In the genomic region with DNA sequence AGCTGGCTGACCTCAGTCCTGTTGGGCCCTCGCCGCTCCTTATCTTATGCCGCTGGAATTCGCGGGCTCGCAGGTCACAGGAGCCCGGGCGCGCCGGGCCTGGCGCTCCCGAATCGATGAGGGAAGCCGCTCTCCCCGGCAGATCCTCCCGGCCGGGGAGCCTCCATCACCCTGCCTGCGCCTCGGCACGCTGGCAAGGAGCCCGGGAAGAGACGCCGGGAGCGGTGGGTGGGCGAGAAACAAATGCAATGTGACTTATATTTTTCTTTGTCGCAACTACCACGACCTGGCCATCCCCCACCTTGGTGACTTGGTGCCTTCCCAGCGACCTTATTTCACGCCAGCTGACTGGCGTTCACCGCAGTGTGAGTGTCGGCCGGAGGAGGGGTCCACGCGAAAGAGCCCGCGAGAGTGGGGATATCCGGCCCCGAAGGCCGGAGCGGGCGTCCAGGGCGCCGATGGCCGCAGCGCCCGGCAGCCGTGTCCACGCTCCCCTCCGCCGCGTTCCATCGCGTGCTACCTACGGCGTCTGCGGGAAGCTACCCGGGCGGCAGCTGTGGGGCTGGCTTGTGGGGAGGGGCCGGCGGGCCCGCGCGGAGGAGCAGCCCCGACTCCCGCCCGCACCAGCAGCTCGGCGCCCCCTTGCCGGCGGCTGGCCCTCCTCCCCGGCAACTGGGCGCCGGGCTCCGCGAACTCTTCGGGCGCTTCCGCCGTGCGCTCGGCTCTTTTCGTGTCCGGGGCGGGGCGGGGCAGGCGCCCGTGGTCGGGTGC, we compare ENCODE assay signal across 8 cellular contexts. TPM values are rescaled to one million over a fixed set of nuclear protein-coding genes. Genes with fewer than 3 reads are reported as not detected.
A peak's percentile ranks its signal among the peaks of the same experiment; 100 is the strongest.
DNase-seq lines count a peak whose midpoint lies in the region; ATAC-seq and TF ChIP-seq lines count a peak whose summit lies in the region.

No MANE protein-coding gene starts in this region.

- peak overlapping the region; percentile 82 for H3K4me3 ChIP-seq in NB4 (ENCODE audit: low read depth, low read length)
- H3K4me3 ChIP-seq in SU-DHL-6 (ENCODE audit: insufficient read depth, low read length, poor library complexity, severe bottlenecking): peak overlapping the region; percentile 96
- peak overlapping the region; percentile 74 for H3K4me3 ChIP-seq in parathyroid adenoma (ENCODE audit: low read depth, low read length)
- peak overlapping the region; percentile 77 to 94 (median 86) for H3K4me3 ChIP-seq in tibial nerve

- H3K27ac ChIP-seq in SU-DHL-6 (ENCODE audit: low read depth, low read length) (peak overlapping the region; percentile 86), parathyroid adenoma (peak overlapping the region; percentile 93), tibial nerve (peak overlapping the region; percentile 96 to 99 (median 98))

- no peaks in the 10 kb centered on the region for H3K27me3 ChIP-seq in SU-DHL-6 (ENCODE audit: low read length)
- H3K27me3 ChIP-seq in parathyroid adenoma (ENCODE audit: control insufficient read depth, insufficient read depth, low read length): no peaks in the 10 kb centered on the region
- H3K27me3 ChIP-seq in tibial nerve: no peaks in the 10 kb centered on the region

- H3K36me3 ChIP-seq in SU-DHL-6 (ENCODE audit: low read length): no peaks in the 10 kb centered on the region
- H3K36me3 ChIP-seq in parathyroid adenoma (ENCODE audit: control insufficient read depth, insufficient read depth, low read length): no peaks in the 10 kb centered on the region
- H3K36me3 ChIP-seq in tibial nerve: no peaks in the 10 kb centered on the region

- DNase-seq in NB4 (ENCODE audit: low read depth) (peak; percentile 94), cardiac septum (ENCODE audit: low spot score) (peak; percentile 93), tibial nerve (ENCODE audit: low spot score in 2 of 2) (peak; percentile 59 to 82)
- DNase-seq in activated naive CD8-positive, alpha-beta T cell treated with anti-CD3 and anti-CD28 coated beads, Interleukin-2, amount 50 U/mL, for 16 hours (ENCODE audit: low read depth, low spot score): peak; percentile 68

- intact Hi-C loops in cardiac septum (cut with DNase I): loop anchor here (1.0 to 2.0 kb wide), 2 partner anchors 45 to 145 kb away; no protein-coding TSS in a partner anchor

- H2AFZ ChIP-seq in SU-DHL-6 (ENCODE audit: low read depth, low read length, severe bottlenecking): peak overlapping the region; percentile 86
- peak overlapping the region; percentile 93 for H2AFZ ChIP-seq in parathyroid adenoma

- H3K9me3 ChIP-seq in SU-DHL-6 (ENCODE audit: insufficient read depth, low read length) (no peaks in the 10 kb centered on the region), parathyroid adenoma (ENCODE audit: control insufficient read depth, low read length) (no peaks in the 10 kb centered on the region), tibial nerve (no peaks in the 10 kb centered on the region)

- no peaks in the 10 kb centered on the region for H3K9me2 ChIP-seq in SU-DHL-6 (replicated peaks; ENCODE audit: insufficient read depth, low read length)

- peak; percentile 25 for TF ChIP-seq POLR2A in GM10847 (IDR thresholded peaks at IDR 0.05; ENCODE audit: extremely low read depth, insufficient read length)
- TF ChIP-seq POLR2A in NB4 (IDR thresholded peaks at IDR 0.05; ENCODE audit: extremely low read depth, insufficient read length): peak; percentile 85
- peak; percentile 61 to 83 for TF ChIP-seq POLR2A in tibial nerve (IDR thresholded peaks at IDR 0.05)

- H4K20me1 ChIP-seq in SU-DHL-6 (ENCODE audit: low read depth, low read length): peaks cover 17% of the 10 kb centered on the region

- TF ChIP-seq CTCF in NB4 (IDR thresholded peaks at IDR 0.05; ENCODE audit: low read depth, low read length) (no peak), SU-DHL-6 (IDR thresholded peaks at IDR 0.05; ENCODE audit: insufficient read depth, low read length, poor library complexity, severe bottlenecking) (no peak), parathyroid adenoma (IDR thresholded peaks at IDR 0.05) (no peak), tibial nerve (IDR thresholded peaks at IDR 0.05) (no peak)

- 0 to 1% methylated on average over 17 to 45 of the region's 89 CpGs for whole genome bisulfite sequencing in tibial nerve, 2 donors

- peak in 1 of 2 donors; percentile 68 for TF ChIP-seq EP300 in tibial nerve (IDR thresholded peaks at IDR 0.05)

- ATAC-seq in HG02571 (IDR thresholded peaks at IDR 0.05; ENCODE audit: unreplicated experiment): peak; percentile 81

- peak overlapping the region; percentile 86 for H3K4me2 ChIP-seq in SU-DHL-6 (ENCODE audit: low read depth, low read length, poor library complexity, severe bottlenecking)
- H3K4me2 ChIP-seq in parathyroid adenoma (ENCODE audit: low read length): peak overlapping the region; percentile 90

- peak overlapping the region; percentile 97 for H3K9ac ChIP-seq in SU-DHL-6 (ENCODE audit: low read length)
- H3K9ac ChIP-seq in parathyroid adenoma: peak overlapping the region; percentile 55

- peaks cover 43% of the 10 kb centered on the region for H3K79me2 ChIP-seq in SU-DHL-6 (ENCODE audit: insufficient read depth, low read length)
- H3K79me2 ChIP-seq in parathyroid adenoma: peaks cover 28% of the 10 kb centered on the region

- H3F3A ChIP-seq in SU-DHL-6 (ENCODE audit: insufficient read depth): peaks cover 48% of the 10 kb centered on the region

- H3K4me1 ChIP-seq in parathyroid adenoma: peaks cover 12% of the 10 kb centered on the region
- H3K4me1 ChIP-seq in tibial nerve: peaks cover 0 to 40% (median 16%) of the 10 kb centered on the region in 4 donors

RNA-seq across cellular contexts. Expression of gene BMPR1A, which starts 0.5 kb away (rescaled TPM):
- total RNA-seq in cardiac septum (60.0 TPM), tibial nerve (10 to 100 TPM; 35.7 to 51.3 (median 42.8) TPM)

Comparison
In these comparisons a context has a peak if more than half of its experiments do, and no peak if none do; other contexts are left out.
1. Peak in every context shown above with its lines: DNase-seq, ATAC-seq, H3K4me3 ChIP-seq and H3K27ac ChIP-seq.
2. POLR2A ChIP-seq: peak in every context shown above with its lines; median percentile 85 in NB4; 72 in tibial nerve; 25 in GM10847.